ENCODE assay signal across 32 cellular contexts in genomic region chr18:46577546-46577945, GRCh38.
"Had no signal": no experiment of that assay in that cellular context is flagged by ENCODE, and none has a peak within 500 bp of the region (broad histone marks: within the 10 kb centered on the region; RNA-seq: fewer than 3 reads in every experiment).

No MANE protein-coding gene starts in this region.

- H3K4me3 Mint-ChIP-seq: activated CD4-positive, alpha-beta memory T cell treated with anti-CD3 and anti-CD28 coated beads, Interleukin-2, amount 10 ng/mL, durations not matched to agents 7 days and 5 days; activated CD4-positive, alpha-beta T cell treated with anti-CD3 and anti-CD28 coated beads, Interleukin-2, amount 10 ng/mL, durations not matched to agents 7 days and 5 days; activated CD8-positive, alpha-beta memory T cell treated with anti-CD3 and anti-CD28 coated beads, Interleukin-2, amount 10 ng/mL, durations not matched to agents 7 days and 5 days; activated naive CD4-positive, alpha-beta T cell treated with anti-CD3 and anti-CD28 coated beads for 36 hours; activated naive CD8-positive, alpha-beta T cell treated with anti-CD3 and anti-CD28 coated beads, Interleukin-2, amount 10 ng/mL, durations not matched to agents 7 days and 5 days; activated T-helper 1 cell treated with anti-CD3 and anti-CD28 coated beads, Interleukin-12 subunit alpha, Interleukin-12 subunit beta, Interleukin-2, Interleukin-4 antibody, amounts not matched to agents 30 ng/mL and 10 ng/mL and 1 ng/mL, durations not matched to agents 14 hours and 24 hours and 36 hours; brain; T-helper 17 cell; T-helper 2 cell treated with Interferon-gamma antibody and Interleukin-4, amounts not matched to agents 5 μg/mL and 100 μg/mL, for 36 hours; WTC11 had no signal

- H3K27ac Mint-ChIP-seq: activated CD4-positive, alpha-beta memory T cell treated with anti-CD3 and anti-CD28 coated beads, Interleukin-2, amount 10 ng/mL, durations not matched to agents 7 days and 5 days; activated CD4-positive, alpha-beta T cell treated with anti-CD3 and anti-CD28 coated beads, Interleukin-2, amount 10 ng/mL, durations not matched to agents 7 days and 5 days; activated CD8-positive, alpha-beta memory T cell treated with anti-CD3 and anti-CD28 coated beads, Interleukin-2, amount 10 ng/mL, durations not matched to agents 7 days and 5 days; activated naive CD4-positive, alpha-beta T cell treated with anti-CD3 and anti-CD28 coated beads for 36 hours; activated naive CD8-positive, alpha-beta T cell treated with anti-CD3 and anti-CD28 coated beads, Interleukin-2, amount 10 ng/mL, durations not matched to agents 7 days and 5 days; activated T-helper 1 cell treated with anti-CD3 and anti-CD28 coated beads, Interleukin-12 subunit alpha, Interleukin-12 subunit beta, Interleukin-2, Interleukin-4 antibody, amounts not matched to agents 30 ng/mL and 10 ng/mL and 1 ng/mL, durations not matched to agents 14 hours and 24 hours and 36 hours; activated T-helper 2 cell treated with anti-CD3 and anti-CD28 coated beads, Interferon-gamma antibody, Interleukin-2, Interleukin-4, amounts not matched to agents 10 μg/mL and 5 μg/mL and 100 μg/mL, durations not matched to agents 14 hours and 24 hours and 36 hours; T-helper 17 cell; T-helper 2 cell treated with Interferon-gamma antibody and Interleukin-4, amounts not matched to agents 5 μg/mL and 100 μg/mL, for 36 hours; WTC11 had no signal

- H3K4me3 ChIP-seq: ascending aorta, breast epithelium, cardiac muscle cell, colonic mucosa, gastrocnemius medialis, heart left ventricle had no signal

- H3K4me1 Mint-ChIP-seq: activated CD4-positive, alpha-beta memory T cell treated with anti-CD3 and anti-CD28 coated beads, Interleukin-2, amount 10 ng/mL, durations not matched to agents 7 days and 5 days; activated CD4-positive, alpha-beta T cell treated with anti-CD3 and anti-CD28 coated beads, Interleukin-2, amount 10 ng/mL, durations not matched to agents 7 days and 5 days; activated CD8-positive, alpha-beta memory T cell treated with anti-CD3 and anti-CD28 coated beads, Interleukin-2, amount 10 ng/mL, durations not matched to agents 7 days and 5 days; activated naive CD8-positive, alpha-beta T cell treated with anti-CD3 and anti-CD28 coated beads, Interleukin-2, amount 10 ng/mL, durations not matched to agents 7 days and 5 days; brain; T-helper 17 cell had no signal

- DNase-seq: activated CD4-positive, alpha-beta memory T cell treated with anti-CD3 and anti-CD28 coated beads, Interleukin-2, amount 10 ng/mL, durations not matched to agents 7 days and 5 days; activated CD4-positive, alpha-beta T cell treated with anti-CD3 and anti-CD28 coated beads for 1 hour; activated CD4-positive, alpha-beta T cell treated with anti-CD3 and anti-CD28 coated beads for 4 hours; activated CD4-positive, alpha-beta T cell treated with anti-CD3 and anti-CD28 coated beads, Interleukin-2, amount 10 ng/mL, durations not matched to agents 7 days and 5 days; activated CD4-positive, alpha-beta T cell treated with anti-CD3 and anti-CD28 coated beads, Interleukin-2, amount 50 U/mL, for 4 hours; activated CD8-positive, alpha-beta memory T cell treated with anti-CD3 and anti-CD28 coated beads, Interleukin-2, amount 10 ng/mL, durations not matched to agents 7 days and 5 days; activated CD8-positive, alpha-beta memory T cell treated with anti-CD3 and anti-CD28 coated beads, Interleukin-2, amount 50 U/mL, for 4 hours; activated effector memory CD4-positive, alpha-beta T cell treated with anti-CD3 and anti-CD28 coated beads, Interleukin-2, amount 50 U/mL, for 16 hours; activated naive CD4-positive, alpha-beta T cell treated with anti-CD3 and anti-CD28 coated beads for 36 hours; activated naive CD8-positive, alpha-beta T cell treated with anti-CD3 and anti-CD28 coated beads, Interleukin-2, amount 10 ng/mL, durations not matched to agents 7 days and 5 days; activated T-cell treated with anti-CD3 and anti-CD28 coated beads, Interleukin-2, amount 50 U/mL, for 1 hour; activated T-cell treated with anti-CD3 and anti-CD28 coated beads, Interleukin-2, amount 50 U/mL, for 48 hours; central memory CD4-positive, alpha-beta T cell; cerebellar nuclear complex; colonic mucosa; effector CD8-positive, alpha-beta T cell; foreskin keratinocyte; gastrocnemius medialis; glutamatergic neuron; heart left ventricle; T-helper 1 cell; T-helper 17 cell had no signal

- H3K36me3 Mint-ChIP-seq: activated CD8-positive, alpha-beta memory T cell treated with anti-CD3 and anti-CD28 coated beads, Interleukin-2, amount 10 ng/mL, durations not matched to agents 7 days and 5 days; activated naive CD8-positive, alpha-beta T cell treated with anti-CD3 and anti-CD28 coated beads, Interleukin-2, amount 10 ng/mL, durations not matched to agents 7 days and 5 days; brain had no signal

- ATAC-seq: activated CD8-positive, alpha-beta memory T cell treated with anti-CD3 and anti-CD28 coated beads, Interleukin-2, amount 10 ng/mL, durations not matched to agents 7 days and 5 days; activated naive CD4-positive, alpha-beta T cell treated with anti-CD3 and anti-CD28 coated beads, Interleukin-2, amount 50 U/mL, for 72 hours; esophagus mucosa; foreskin keratinocyte; gastrocnemius medialis; heart left ventricle; T-helper 17 cell; WTC11 had no signal
